In genomic region chr15:58379454-58379853, GRCh38 we compare ENCODE assay signal across 5 cellular contexts. TPM values are rescaled to one million over a fixed set of nuclear protein-coding genes. Genes with fewer than 3 reads are reported as not detected.
"Had no signal": no experiment of that assay in that cellular context is flagged by ENCODE, and none has a peak within 500 bp of the region (broad histone marks: within the 10 kb centered on the region; RNA-seq: fewer than 3 reads in every experiment).

No MANE protein-coding gene starts in this region.

RNA-seq across cellular contexts. Expression of gene LIPC, which starts 52.3 kb away (rescaled TPM):
- total RNA-seq: ascending aorta, astrocyte, cardiac muscle cell, cerebellum, chondrocyte had no signal
- polyA plus RNA-seq: cardiac muscle cell had no signal
